Comparison of ENCODE assay signal across 30 cellular contexts in the genomic region with DNA sequence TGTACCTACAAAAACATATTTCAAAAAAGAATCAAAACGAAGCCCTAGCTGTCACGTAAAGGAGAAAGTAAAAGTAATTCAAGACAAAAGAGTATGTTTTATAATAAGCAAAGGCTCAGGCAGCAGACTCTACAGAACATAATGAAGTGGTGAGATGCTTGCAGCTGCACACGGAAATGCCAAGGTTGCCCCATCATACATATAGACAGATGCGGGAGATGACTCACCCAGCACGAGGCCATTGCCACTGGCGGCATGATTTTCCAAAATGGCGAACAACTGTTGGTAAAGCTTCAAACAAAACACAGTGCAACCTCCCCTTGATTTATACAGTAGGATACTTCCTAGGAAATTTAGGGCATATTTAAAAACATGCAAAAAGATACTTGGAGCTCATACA. TPM values are rescaled to one million over a fixed set of nuclear protein-coding genes. Genes with fewer than 3 reads are reported as not detected.
A peak's percentile ranks its signal among the peaks of the same experiment; 100 is the strongest.
DNase-seq lines count a peak whose midpoint lies in the region; ATAC-seq, FAIRE-seq and TF ChIP-seq lines count a peak whose summit lies in the region.
"Had no signal": no experiment of that assay in that cellular context is flagged by ENCODE, and none has a peak within 500 bp of the region (broad histone marks: within the 10 kb centered on the region; RNA-seq: fewer than 3 reads in every experiment).

No MANE protein-coding gene starts in this region.

- H3K27ac Mint-ChIP-seq in MCF 10A (ENCODE audit: low read depth, unreplicated experiment) (peak overlapping the region; percentile 41), natural killer cell (no peak overlapping the region), H9 (no peak overlapping the region)
- H3K27ac Mint-ChIP-seq: activated CD8-positive, alpha-beta T cell treated with anti-CD3 and anti-CD28 coated beads, Interleukin-2, amount 10 ng/mL, durations not matched to agents 7 days and 5 days; activated naive CD4-positive, alpha-beta T cell treated with anti-CD3 and anti-CD28 coated beads for 36 hours; CD4-positive, alpha-beta T cell; progenitor cell of endocrine pancreas; stimulated activated naive CD8-positive, alpha-beta T cell treated with anti-CD3 and anti-CD28 coated beads, Interleukin-15, Interleukin-2, amounts not matched to agents 100 ng/mL and 50 ng/mL, for 24 hours; T-helper 2 cell treated with Interferon-gamma antibody and Interleukin-4, amounts not matched to agents 5 μg/mL and 100 μg/mL, for 36 hours had no signal

- ATAC-seq in natural killer cell (no peak), GM21786 (IDR thresholded peaks at IDR 0.05; ENCODE audit: unreplicated experiment) (no peak)
- ATAC-seq: activated CD8-positive, alpha-beta T cell treated with anti-CD3 and anti-CD28 coated beads, Interleukin-2, amount 10 ng/mL, durations not matched to agents 7 days and 5 days; gastroesophageal sphincter; right lobe of liver; Right ventricle myocardium inferior had no signal

- H3K18ac ChIP-seq in H9 (ENCODE audit: insufficient read length, low read depth, low read length): no peak overlapping the region

- no peak overlapping the region for H2BK5ac ChIP-seq in H9 (ENCODE audit: insufficient read length, low read length)

- POLR2A ChIA-PET in MCF 10A (lab: Yijun Ruan, JAX): interaction anchor here (1.2 kb wide), 2 partner anchors 8 to 9 kb away, joined by 3 to 4 read pairs; no protein-coding TSS in a partner anchor

- H3K27me3 ChIP-seq in mammary epithelial cell (ENCODE audit: insufficient read depth, low read length) (no peaks in the 10 kb centered on the region), adrenal gland (no peaks in the 10 kb centered on the region), H9 (ENCODE audit: insufficient read depth, low read length) (no peaks in the 10 kb centered on the region)
- H3K27me3 ChIP-seq: right lobe of liver, testis had no signal

- no peak overlapping the region for H3T11ph ChIP-seq in H9 (ENCODE audit: low read length)

- WGBS in mammary epithelial cell (ENCODE audit: low coverage, missing lambda C conversion rate): 89% methylated on average over 7 of the region's 7 CpGs
- 44 to 64% (median 55%) methylated on average over 7 of the region's 7 CpGs for WGBS in adrenal gland, 4 donors
- no CpG with 5 or more reads among the region's 7 CpGs for WGBS in H9 (ENCODE audit: extremely low coverage, insufficient read length, low lambda C conversion rate)

- H3K23me2 ChIP-seq in H9 (ENCODE audit: insufficient read length, low read depth, low read length, poor library complexity, severe bottlenecking): no peaks in the 10 kb centered on the region

- H3K79me2 ChIP-seq in mammary epithelial cell (ENCODE audit: insufficient read depth, low read length): no peaks in the 10 kb centered on the region
- H3K79me2 ChIP-seq in H9 (ENCODE audit: insufficient read depth, low read length): no peaks in the 10 kb centered on the region

- DNase-seq in MCF 10A (ENCODE audit: unreplicated experiment) (peak; percentile 74), mammary epithelial cell (no peak), MV-4-11 (lab: John Stamatoyannopoulos, UW) (peak; percentile 43), adrenal gland (peak in 6 of 7 donors; percentile 26 to 58 (median 36)), urothelium cell line (ENCODE audit: low spot score) (peak; percentile 65), natural killer cell (no peak), H9 (no peak)
- DNase-seq: activated CD4-positive, alpha-beta T cell treated with anti-CD3 and anti-CD28 coated beads for 4 hours; activated CD8-positive, alpha-beta T cell treated with anti-CD3 and anti-CD28 coated beads, Interleukin-2, amount 10 ng/mL, durations not matched to agents 7 days and 5 days; activated naive CD4-positive, alpha-beta T cell treated with anti-CD3 and anti-CD28 coated beads for 36 hours; AML-193; CD4-positive, alpha-beta T cell; cerebellar nuclear complex; GDM1; KBM-7; NCI-H1694; NCI-H774; right lobe of liver; stimulated activated CD8-positive, alpha-beta memory T cell treated with anti-CD3 and anti-CD28 coated beads, Interleukin-4, amount 100 ng/mL, for 48 hours; testis had no signal

- no peak overlapping the region for H4K5ac ChIP-seq in H9 (ENCODE audit: insufficient read length, low read depth, low read length)

- TF ChIP-seq POLR2A in adrenal gland (IDR thresholded peaks at IDR 0.05): no peak

- H2BK12ac ChIP-seq in H9 (ENCODE audit: insufficient read length, low read depth, low read length): no peak overlapping the region

- no peaks in the 10 kb centered on the region for H3K9me3 ChIP-seq in mammary epithelial cell (replicated peaks; ENCODE audit: insufficient read depth, low read length)
- H3K9me3 ChIP-seq in adrenal gland (replicated peaks in 1 of 3): no peaks in the 10 kb centered on the region
- no peaks in the 10 kb centered on the region for H3K9me3 ChIP-seq in H9 (ENCODE audit: control insufficient read depth, low read depth, low read length)
- H3K9me3 ChIP-seq: gastroesophageal sphincter, neutrophil, right lobe of liver, testis had no signal

- no peak overlapping the region for H2BK120ac ChIP-seq in H9 (ENCODE audit: low read depth, low read length, poor library complexity, severe bottlenecking)

- in situ Hi-C loops in mammary epithelial cell (cut with MboI; ENCODE audit: low sequenced_read_pairs in 2 of 2): no loop called here

- H3K27me3 Mint-ChIP-seq in MCF 10A (ENCODE audit: insufficient read depth, unreplicated experiment): no peaks in the 10 kb centered on the region
- H3K27me3 Mint-ChIP-seq in natural killer cell (ENCODE audit: low read depth in 2 of 2): peaks cover 3 to 7% of the 10 kb centered on the region in 2 donors
- H3K27me3 Mint-ChIP-seq in H9 (ENCODE audit: low read depth): no peaks in the 10 kb centered on the region; the same call in 1 of the 2 replicates
- H3K27me3 Mint-ChIP-seq: stimulated activated naive CD8-positive, alpha-beta T cell treated with anti-CD3 and anti-CD28 coated beads, Interleukin-15, Interleukin-2, amounts not matched to agents 100 ng/mL and 50 ng/mL, for 24 hours had no signal

- no peaks in the 10 kb centered on the region for H3K79me1 ChIP-seq in H9 (ENCODE audit: insufficient read depth, low read depth, low read length, poor library complexity, severe bottlenecking)

- no peak overlapping the region for H3K4me2 ChIP-seq in mammary epithelial cell (ENCODE audit: insufficient read depth, low read depth, low read length)
- H3K4me2 ChIP-seq in H9 (ENCODE audit: insufficient read depth, insufficient read length, low read length): no peak overlapping the region

- H3K4me1 ChIP-seq in mammary epithelial cell (ENCODE audit: insufficient read depth, low read length): peaks cover 6% of the 10 kb centered on the region
- no peaks in the 10 kb centered on the region for H3K4me1 ChIP-seq in adrenal gland (replicated peaks in 1 of 2)
- no peaks in the 10 kb centered on the region for H3K4me1 ChIP-seq in H9 (ENCODE audit: insufficient read depth, low read length)
- H3K4me1 ChIP-seq: gastroesophageal sphincter, right lobe of liver, testis had no signal

- peak; percentile 82 for FAIRE-seq in urothelium cell line (lab: Jason Lieb, UNC)
- FAIRE-seq: H54 had no signal

- H2AFZ ChIP-seq in mammary epithelial cell (ENCODE audit: low read depth, low read length) (no peak overlapping the region), H9 (ENCODE audit: low read length) (no peak overlapping the region)

- H2BK20ac ChIP-seq in H9 (ENCODE audit: low read depth, low read length, poor library complexity, severe bottlenecking): no peak overlapping the region

- H2AK5ac ChIP-seq in H9 (ENCODE audit: insufficient read length, low read length): no peak overlapping the region

- H3K56ac ChIP-seq in H9 (ENCODE audit: insufficient read length, low read depth, low read length): no peak overlapping the region

- H3K4me1 Mint-ChIP-seq in MCF 10A (ENCODE audit: insufficient read depth, unreplicated experiment) (peaks cover 7% of the 10 kb centered on the region), natural killer cell (no peaks in the 10 kb centered on the region), H9 (peaks cover 4 to 11% of the 10 kb centered on the region in 2 experiments)

- no peak overlapping the region for H3K23ac ChIP-seq in H9 (ENCODE audit: insufficient read length, low read depth, low read length)

- no peak overlapping the region for H2BK15ac ChIP-seq in H9 (ENCODE audit: low read depth, low read length)

- H3K9me3 Mint-ChIP-seq in MCF 10A (ENCODE audit: unreplicated experiment) (no peaks in the 10 kb centered on the region), natural killer cell (no peaks in the 10 kb centered on the region), H9 (no peaks in the 10 kb centered on the region)
- H3K9me3 Mint-ChIP-seq: activated naive CD4-positive, alpha-beta T cell treated with anti-CD3 and anti-CD28 coated beads for 36 hours; CD4-positive, alpha-beta T cell; stimulated activated naive CD8-positive, alpha-beta T cell treated with anti-CD3 and anti-CD28 coated beads, Interleukin-15, Interleukin-2, amounts not matched to agents 100 ng/mL and 50 ng/mL, for 24 hours; T-helper 2 cell treated with Interferon-gamma antibody and Interleukin-4, amounts not matched to agents 5 μg/mL and 100 μg/mL, for 36 hours had no signal

- BruUV-seq in MCF 10A (replicated peaks; lab: Mats Ljungman, UMichigan): no TSS peak
- BruUV-seq in mammary epithelial cell (replicated peaks; lab: Mats Ljungman, UMichigan): no TSS peak

- H3K4me3 Mint-ChIP-seq in MCF 10A (ENCODE audit: unreplicated experiment) (no peak overlapping the region), natural killer cell (no peak overlapping the region), H9 (no peak overlapping the region)
- H3K4me3 Mint-ChIP-seq: activated CD8-positive, alpha-beta T cell treated with anti-CD3 and anti-CD28 coated beads, Interleukin-2, amount 10 ng/mL, durations not matched to agents 7 days and 5 days; activated naive CD4-positive, alpha-beta T cell treated with anti-CD3 and anti-CD28 coated beads for 36 hours; CD4-positive, alpha-beta T cell; stimulated activated naive CD8-positive, alpha-beta T cell treated with anti-CD3 and anti-CD28 coated beads, Interleukin-15, Interleukin-2, amounts not matched to agents 100 ng/mL and 50 ng/mL, for 24 hours; T-helper 2 cell treated with Interferon-gamma antibody and Interleukin-4, amounts not matched to agents 5 μg/mL and 100 μg/mL, for 36 hours had no signal

- no peak overlapping the region for H3K4ac ChIP-seq in H9 (ENCODE audit: low read depth, low read length)

- H3K36me3 ChIP-seq in mammary epithelial cell (ENCODE audit: insufficient read depth, low read length) (no peaks in the 10 kb centered on the region), adrenal gland (replicated peaks in 1 of 2) (no peaks in the 10 kb centered on the region)
- H3K36me3 ChIP-seq: gastroesophageal sphincter, neutrophil, right lobe of liver had no signal

- H4K8ac ChIP-seq in H9 (replicated peaks; ENCODE audit: insufficient read length, low read depth, low read length): no peak overlapping the region

- H4K20me1 ChIP-seq in mammary epithelial cell (ENCODE audit: insufficient read depth, low read length) (no peaks in the 10 kb centered on the region), H9 (ENCODE audit: control insufficient read depth, insufficient read depth, insufficient read length) (no peaks in the 10 kb centered on the region)

- H3K4me3 ChIP-seq in mammary epithelial cell (replicated peaks in 1 of 3; ENCODE audit: insufficient read depth in 1 of 3, low read depth in 2 of 3, low read length in 3 of 3) (no peak overlapping the region), adrenal gland (no peak overlapping the region)
- H3K4me3 ChIP-seq: gastroesophageal sphincter, right lobe of liver, testis had no signal

- H3K14ac ChIP-seq in H9 (ENCODE audit: insufficient read depth, low read length): no peak overlapping the region

- TF ChIP-seq CTCF in MCF 10A (IDR thresholded peaks at IDR 0.05; ENCODE audit: unreplicated experiment) (no peak), mammary epithelial cell (conservative IDR thresholded peaks at IDR 0.05 in 1 of 2, IDR thresholded peaks at IDR 0.05 in 1 of 2; ENCODE audit: extremely low read depth in 1 of 2, insufficient read depth in 1 of 2, low read depth in 1 of 2, low read length in 2 of 2) (no peak), adrenal gland (IDR thresholded peaks at IDR 0.05) (no peak), natural killer cell (IDR thresholded peaks at IDR 0.05) (no peak), H9 (conservative IDR thresholded peaks at IDR 0.05) (no peak)

- H3K36me3 Mint-ChIP-seq in MCF 10A (ENCODE audit: insufficient read depth, unreplicated experiment): no peaks in the 10 kb centered on the region
- H3K36me3 Mint-ChIP-seq in natural killer cell: no peaks in the 10 kb centered on the region
- no peaks in the 10 kb centered on the region for H3K36me3 Mint-ChIP-seq in H9 (ENCODE audit: insufficient read depth in 1 of 3, low read depth in 3 of 3)

- H3K9ac ChIP-seq in mammary epithelial cell (ENCODE audit: insufficient read depth, low read length) (no peak overlapping the region), H9 (ENCODE audit: extremely low read depth, insufficient read length, low read length) (no peak overlapping the region)

- dilution Hi-C loops in mammary epithelial cell (cut with HindIII; ENCODE audit: low sequenced_read_pairs): no loop called here

- CTCF ChIA-PET in MCF 10A (lab: Yijun Ruan, JAX): interaction anchor here (2.2 to 3.8 kb wide), 2 partner anchors 10 to 302 kb away, joined by 10 to 13 read pairs; no protein-coding TSS in a partner anchor
- CTCF ChIA-PET in mammary epithelial cell (lab: Charles Lee; ENCODE audit: low non-redundant PET): no interaction called here

- H3K27ac ChIP-seq in mammary epithelial cell (ENCODE audit: insufficient read depth, low read depth, low read length) (no peak overlapping the region), adrenal gland (no peak overlapping the region), H9 (ENCODE audit: insufficient read length, low read depth, low read length) (no peak overlapping the region)
- H3K27ac ChIP-seq: gastroesophageal sphincter, neutrophil, right lobe of liver, testis had no signal

- H4K91ac ChIP-seq in H9 (ENCODE audit: insufficient read length, low read depth, low read length): no peak overlapping the region

- intact Hi-C loops in MCF 10A (cut with micrococcal nuclease): no loop called here
- intact Hi-C loops in mammary epithelial cell (cut with micrococcal nuclease): no loop called here
- intact Hi-C loops in adrenal gland (cut with DNase I): no loop called here
- intact Hi-C loops in natural killer cell (cut with micrococcal nuclease): no loop called here

RNA-seq across cellular contexts. Expression of gene C1QL2, which starts 26.0 kb away (rescaled TPM):
- total RNA-seq in MCF 10A (2022) (not detected in 2 replicates), mammary epithelial cell (not detected), adrenal gland (not detected), natural killer cell (not detected), H9 (2021) (0.81 and 0.90 TPM in 2 replicates)
- polyA plus RNA-seq in mammary epithelial cell (not detected), adrenal gland (not detected)
- not detected for polyA minus RNA-seq in mammary epithelial cell
- total RNA-seq: activated CD8-positive, alpha-beta T cell treated with anti-CD3 and anti-CD28 coated beads, Interleukin-2, amount 10 ng/mL, durations not matched to agents 7 days and 5 days; activated naive CD4-positive, alpha-beta T cell treated with anti-CD3 and anti-CD28 coated beads for 36 hours; CD4-positive, alpha-beta T cell; gastroesophageal sphincter; kidney epithelial cell; liver; right lobe of liver; Right ventricle myocardium inferior had no signal
- polyA plus RNA-seq: liver had no signal

RNA-seq across cellular contexts. Expression of gene STEAP3, which starts 39.1 kb away (rescaled TPM):
- total RNA-seq in MCF 10A (2022) (23.8 and 25.0 TPM in 2 replicates), mammary epithelial cell (10 to 100 TPM; 28.8 to 35.2 TPM), adrenal gland (10 to 100 TPM in 5 of 8 donors, 1 to 10 TPM in 3; 1.3 to 48.2 (median 15.7) TPM), natural killer cell (1 to 10 TPM; 1.7 to 2.5 (median 2.0) TPM), H9 (2021) (15.4 and 15.9 TPM in 2 replicates)
- polyA plus RNA-seq in mammary epithelial cell (42.2 TPM), adrenal gland (1 to 10 TPM; 4.1 to 5.1 (median 4.3) TPM)
- 39.5 TPM for polyA minus RNA-seq in mammary epithelial cell
- total RNA-seq: CD4-positive, alpha-beta T cell had no signal

Comparison
In these comparisons a context has a peak if more than half of its experiments do, and no peak if none do; other contexts are left out.
1. DNase-seq: peak in MCF 10A (single experiment), MV-4-11 (single experiment), adrenal gland (6 of 7) and urothelium cell line (single experiment); none in mammary epithelial cell (single experiment), natural killer cell (single experiment) and H9 (single experiment).